ENCODE assay signal across 9 cellular contexts in the genomic region with DNA sequence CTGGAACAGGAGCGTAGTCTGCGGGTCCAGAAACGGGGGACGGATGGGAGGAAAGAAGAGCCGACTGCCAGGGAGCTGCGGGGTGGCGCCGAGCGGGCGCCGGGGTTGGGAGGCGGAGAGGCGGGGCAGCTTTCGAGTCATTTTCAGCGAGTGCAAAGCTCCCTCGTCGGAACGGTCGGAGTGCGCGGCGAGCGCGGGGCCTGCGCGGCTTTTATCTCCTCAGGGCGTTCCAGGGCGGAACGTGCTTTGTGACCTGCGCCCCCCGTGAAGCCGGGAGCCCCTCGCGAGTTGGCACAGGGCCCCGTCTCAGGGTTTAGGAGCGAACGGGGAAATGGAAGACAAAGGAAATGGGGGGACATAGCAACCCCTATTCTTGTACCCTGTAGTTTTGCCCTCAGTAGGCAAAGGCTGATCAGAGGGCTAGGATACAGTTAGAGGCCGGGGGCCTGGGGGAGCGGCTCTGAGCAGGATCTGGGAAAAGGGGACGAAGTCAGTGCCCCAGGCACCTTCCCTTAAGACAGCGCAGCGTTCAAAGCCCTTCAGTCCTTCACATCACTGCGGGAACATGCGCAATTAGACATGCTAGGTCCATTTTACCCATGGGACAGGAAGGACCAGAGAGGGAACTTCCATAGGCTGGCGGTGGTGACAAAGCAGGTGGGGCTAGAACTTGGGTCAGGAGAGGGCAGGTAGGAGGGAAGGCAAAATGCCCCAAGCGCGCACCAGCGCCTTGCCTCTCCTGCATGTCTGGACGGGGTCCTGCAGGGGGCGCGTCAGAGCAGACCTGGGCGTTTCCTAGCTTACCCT.
A peak's percentile ranks its signal among the peaks of the same experiment; 100 is the strongest.
DNase-seq lines count a peak whose midpoint lies in the region; ATAC-seq, FAIRE-seq and TF ChIP-seq lines count a peak whose summit lies in the region.
"Had no signal": no experiment of that assay in that cellular context is flagged by ENCODE, and none has a peak within 500 bp of the region (broad histone marks: within the 10 kb centered on the region; RNA-seq: fewer than 3 reads in every experiment).

No MANE protein-coding gene starts in this region.

- WGBS in A549 (ENCODE audit: missing lambda C conversion rate): 14% methylated on average over 50 of the region's 52 CpGs
- WGBS in body of pancreas, 2 donors: 4 to 7% methylated on average over 41 to 52 of the region's 52 CpGs

- TF ChIP-seq CTCF in A549 (IDR thresholded peaks at IDR 0.05) (peak; percentile 72), GM20000 (IDR thresholded peaks at IDR 0.05; ENCODE audit: extremely low read depth, missing control alignments) (peak; percentile 63), body of pancreas (IDR thresholded peaks at IDR 0.05) (peak in 6 of 7 experiments; percentile 33 to 54 (median 48))

- no peak for TF ChIP-seq POLR2A in A549 (IDR thresholded peaks at IDR 0.05; ENCODE audit: low read length)
- no peak for TF ChIP-seq POLR2A in body of pancreas (IDR thresholded peaks at IDR 0.05)

- no peaks in the 10 kb centered on the region for H3K4me1 ChIP-seq in A549
- H3K4me1 ChIP-seq in body of pancreas: peaks cover 9% of the 10 kb centered on the region

- H3K4me3 ChIP-seq in A549 (peak overlapping the region; percentile 50), body of pancreas (no peak overlapping the region)

- no peak for TF ChIP-seq EP300 in A549 (IDR thresholded peaks at IDR 0.05)

- H3K36me3 ChIP-seq in body of pancreas (replicated peaks in 1 of 2; ENCODE audit: insufficient read depth in 1 of 2, low read depth in 2 of 2): no peaks in the 10 kb centered on the region

- FAIRE-seq in A549 (lab: Jason Lieb, UNC): no peak
- FAIRE-seq: islet of Langerhans had no signal

- H3K27ac ChIP-seq in A549 (peak overlapping the region; percentile 61 to 79; a peak in 5 of 6 replicates), body of pancreas (no peak overlapping the region)

- 0 out of 3 replicates have a peak, but pooled peaks cover 2% of the 10 kb centered on the region for H3K9me3 ChIP-seq in A549
- H3K9me3 ChIP-seq in body of pancreas: no peaks in the 10 kb centered on the region

- intact Hi-C loops in body of pancreas (cut with DNase I): no loop called here

- H3K27me3 ChIP-seq in body of pancreas: no peaks in the 10 kb centered on the region

- POLR2A ChIA-PET in A549 (lab: Yijun Ruan, JAX): interaction anchor here (0.6 kb wide), 1 partner anchor 247 kb away, joined by 3 read pairs; no protein-coding TSS in a partner anchor

- CTCF ChIA-PET in A549 (lab: Yijun Ruan, JAX): interaction anchor here (0.6 to 6.3 kb wide), 23 partner anchors 9 to 378 kb away, joined by 3 to 37 read pairs (median 3); no protein-coding TSS in a partner anchor

- ATAC-seq in A549: peak; percentile 82 to 93
- peak; percentile 76 for ATAC-seq in body of pancreas
- no peak for ATAC-seq in GM21717 (IDR thresholded peaks at IDR 0.05; ENCODE audit: unreplicated experiment)
- no peak for ATAC-seq in GM21786 (IDR thresholded peaks at IDR 0.05; ENCODE audit: unreplicated experiment)

- H3K4me2 ChIP-seq in A549: peak overlapping the region; percentile 94

- peak; percentile 47 to 49 for TF ChIP-seq RAD21 in A549 (conservative IDR thresholded peaks at IDR 0.05 in 1 of 2, IDR thresholded peaks at IDR 0.05 in 1 of 2)

- DNase-seq in A549 (ENCODE audit: low read depth in 1 of 2, low spot score in 1 of 2) (peak; percentile 43 to 68), GM20000 (ENCODE audit: low spot score) (peak; percentile 79), T-helper 2 cell (peak in 4 of 5 experiments; percentile 42 to 68 (median 50)), body of pancreas (peak; percentile 40 to 61 (median 53)), left kidney (ENCODE audit: low read depth, low spot score) (peak; percentile 77)
- DNase-seq in stimulated activated CD4-positive, alpha-beta T cell treated with anti-CD3 and anti-CD28 coated beads, Interleukin-2, amount 100 ng/mL, for 48 hours: peak; percentile 67 to 69

TF ChIP-seq in A549, 52 proteins besides CTCF, POLR2A, EP300 and RAD21:
- TF ChIP-seq ESRRA (IDR thresholded peaks at IDR 0.05; ENCODE audit: borderline replicate concordance, low read length): no peak
- peak; percentile 54 for TF ChIP-seq SMC3 (IDR thresholded peaks at IDR 0.05)
- TF ChIP-seq EHMT2 (IDR thresholded peaks at IDR 0.05; ENCODE audit: low read depth): no peak
TF ChIP-seq in A549: peak in this region for 1.

Comparison
In these comparisons a context has a peak if more than half of its experiments do, and no peak if none do; other contexts are left out.
1. ATAC-seq: peak in A549 (2 of 2) and body of pancreas (single experiment); none in GM21717 (single experiment) and GM21786 (single experiment).
2. H3K27ac ChIP-seq: peak in A549 (2 of 2); none in body of pancreas (0 of 4).
3. Peak in every context shown above with its lines, with median percentiles within 50 percentile points of each other: DNase-seq and CTCF ChIP-seq.